ENCODE assay signal across 8 cellular contexts in the genomic region with DNA sequence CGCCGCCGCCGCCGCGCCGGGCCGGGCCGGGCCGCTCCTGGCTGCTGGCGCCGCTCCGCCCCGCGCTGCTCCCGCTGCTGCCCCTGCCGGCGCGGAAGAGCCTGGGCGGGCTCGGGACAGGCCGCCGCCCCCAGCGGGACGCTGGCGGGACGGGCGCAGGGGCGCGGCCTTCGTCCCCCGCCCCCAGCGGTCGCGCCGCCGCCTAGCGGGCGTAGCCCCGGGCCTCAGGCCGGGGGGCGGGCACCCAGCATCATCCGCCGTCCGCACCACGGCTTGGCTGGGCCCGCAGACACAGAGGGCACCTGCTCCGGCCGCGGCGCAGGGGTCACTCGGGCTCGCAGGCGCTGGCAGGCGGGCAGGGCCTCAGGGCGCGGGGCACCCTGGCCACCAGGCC. TPM values are rescaled to one million over a fixed set of nuclear protein-coding genes. Genes with fewer than 3 reads are reported as not detected.
DNase-seq lines count a peak whose midpoint lies in the region; ATAC-seq and TF ChIP-seq lines count a peak whose summit lies in the region.

A gene (minus strand): TSS at position 107 of the 394 bp plus-strand sequence. CDS start 218 bp downstream, outside the sequence.

- no peaks in the 10 kb centered on the region for H3K27me3 ChIP-seq in OCI-LY3 (ENCODE audit: low read depth, low read length)
- no peaks in the 10 kb centered on the region for H3K27me3 ChIP-seq in esophagus squamous epithelium

- peak; percentile 74 for ATAC-seq in HG03139 (IDR thresholded peaks at IDR 0.05; ENCODE audit: unreplicated experiment)
- ATAC-seq in stimulated activated effector memory CD8-positive, alpha-beta T cell treated with anti-CD3 and anti-CD28 coated beads, Interleukin-12 subunit alpha, Interleukin-12 subunit beta, amount 100 ng/mL, for 72 hours = peak; percentile 94

- in situ Hi-C loops in GM18951 (cut with MboI; ENCODE audit: low sequenced_read_pairs, unreplicated experiment) = no loop called here

- peak; percentile 69 to 80 for DNase-seq in activated T-cell treated with anti-CD3 and anti-CD28 coated beads, Interleukin-2, amount 50 U/mL, for 48 hours
- DNase-seq in esophagus squamous epithelium (lab: John Stamatoyannopoulos, UW) = no peak
- peak; percentile 86 for DNase-seq in myocyte (ENCODE audit: low read depth)
- DNase-seq in stimulated activated effector memory CD8-positive, alpha-beta T cell treated with anti-CD3 and anti-CD28 coated beads, Interleukin-12 subunit alpha, Interleukin-12 subunit beta, amount 100 ng/mL, for 72 hours (ENCODE audit: low spot score in 2 of 2) = peak; percentile 72 to 79

- no peaks in the 10 kb centered on the region for H3K9me3 Mint-ChIP-seq in stimulated activated effector memory CD8-positive, alpha-beta T cell treated with anti-CD3 and anti-CD28 coated beads, Interleukin-12 subunit alpha, Interleukin-12 subunit beta, amount 100 ng/mL, for 72 hours

- H3K4me1 Mint-ChIP-seq in stimulated activated effector memory CD8-positive, alpha-beta T cell treated with anti-CD3 and anti-CD28 coated beads, Interleukin-12 subunit alpha, Interleukin-12 subunit beta, amount 100 ng/mL, for 72 hours = peaks cover 42% of the 10 kb centered on the region

- peak within 1 kb of the TSS; percentile 87 for H3K27ac Mint-ChIP-seq in stimulated activated effector memory CD8-positive, alpha-beta T cell treated with anti-CD3 and anti-CD28 coated beads, Interleukin-12 subunit alpha, Interleukin-12 subunit beta, amount 100 ng/mL, for 72 hours

- peaks cover 48% of the 10 kb centered on the region for H3K79me2 ChIP-seq in OCI-LY3 (ENCODE audit: low read length)

- peaks cover 35% of the 10 kb centered on the region for H3K4me1 ChIP-seq in OCI-LY3 (ENCODE audit: low read length)
- H3K4me1 ChIP-seq in esophagus squamous epithelium = peaks cover 11 to 62% (median 29%) of the 10 kb centered on the region in 3 donors

- peaks cover 14% of the 10 kb centered on the region for H3K36me3 Mint-ChIP-seq in stimulated activated effector memory CD8-positive, alpha-beta T cell treated with anti-CD3 and anti-CD28 coated beads, Interleukin-12 subunit alpha, Interleukin-12 subunit beta, amount 100 ng/mL, for 72 hours

- TF ChIP-seq POLR2A in GM18951 (IDR thresholded peaks at IDR 0.05; ENCODE audit: extremely low read depth, insufficient read depth, insufficient read length) (peak; percentile 65), esophagus squamous epithelium (IDR thresholded peaks at IDR 0.05) (no peak)

- H3K9ac ChIP-seq in OCI-LY3 (ENCODE audit: low read length) = peak within 1 kb of the TSS; percentile 90

- intact Hi-C loops in esophagus squamous epithelium (cut with DNase I) = no loop called here

- H3K4me3 ChIP-seq in OCI-LY3 (ENCODE audit: low read length) (peak within 1 kb of the TSS; percentile 89), esophagus squamous epithelium (peak within 1 kb of the TSS; percentile 61 to 98 (median 94))

- H2AFZ ChIP-seq in OCI-LY3 (ENCODE audit: low read depth, low read length) = no peak within 1 kb of the TSS

- H3K4me2 ChIP-seq in OCI-LY3 (ENCODE audit: low read length) = peak within 1 kb of the TSS; percentile 86

- 0% methylated on average over 2 of the region's 57 CpGs; no CpG with 5 or more reads in 1 of the 2 donors for WGBS in esophagus squamous epithelium, 2 donors

- H4K20me1 ChIP-seq in OCI-LY3 (ENCODE audit: insufficient read depth, low read length) = peaks cover 24% of the 10 kb centered on the region

- H3K36me3 ChIP-seq in OCI-LY3 (replicated peaks; ENCODE audit: low read depth, low read length) (peaks cover 7% of the 10 kb centered on the region), esophagus squamous epithelium (peaks cover 0 to 4% (median 0%) of the 10 kb centered on the region in 3 donors)

- H3K9me3 ChIP-seq in OCI-LY3 (ENCODE audit: insufficient read depth, low read length) (no peaks in the 10 kb centered on the region), esophagus squamous epithelium (no peaks in the 10 kb centered on the region)

- TF ChIP-seq CTCF in C4-2B (conservative IDR thresholded peaks at IDR 0.05) (peak; percentile 75), OCI-LY3 (IDR thresholded peaks at IDR 0.05; ENCODE audit: low read depth, low read length) (peak; percentile 25), esophagus squamous epithelium (IDR thresholded peaks at IDR 0.05) (peak in 5 of 6 experiments; percentile 13 to 78 (median 64))

- H3K27ac ChIP-seq in C4-2B = peak within 1 kb of the TSS; percentile 85
- H3K27ac ChIP-seq in OCI-LY3 (ENCODE audit: low read length) = peak within 1 kb of the TSS; percentile 87
- peak within 1 kb of the TSS; percentile 86 to 94 (median 94) for H3K27ac ChIP-seq in esophagus squamous epithelium

- H3K4me3 Mint-ChIP-seq in stimulated activated effector memory CD8-positive, alpha-beta T cell treated with anti-CD3 and anti-CD28 coated beads, Interleukin-12 subunit alpha, Interleukin-12 subunit beta, amount 100 ng/mL, for 72 hours = peak within 1 kb of the TSS; percentile 87

RNA-seq across cellular contexts. Expression of the gene that starts here (rescaled TPM):
- total RNA-seq in esophagus squamous epithelium (100 to 1,000 TPM in 2 of 4 donors, 10 to 100 TPM in 2; 69.9 to 133 (median 111) TPM), myocyte (220 and 233 TPM in 2 replicates)
- 124 TPM for polyA plus RNA-seq in myocyte (2012)

Comparison
In these comparisons a context has a peak if more than half of its experiments do, and no peak if none do; other contexts are left out.
1. CTCF ChIP-seq: peak in every context shown above with its lines; median percentile 75 in C4-2B; 64 in esophagus squamous epithelium; 25 in OCI-LY3.